Comparison of ENCODE assay signal across 2 cellular contexts in the genomic region with DNA sequence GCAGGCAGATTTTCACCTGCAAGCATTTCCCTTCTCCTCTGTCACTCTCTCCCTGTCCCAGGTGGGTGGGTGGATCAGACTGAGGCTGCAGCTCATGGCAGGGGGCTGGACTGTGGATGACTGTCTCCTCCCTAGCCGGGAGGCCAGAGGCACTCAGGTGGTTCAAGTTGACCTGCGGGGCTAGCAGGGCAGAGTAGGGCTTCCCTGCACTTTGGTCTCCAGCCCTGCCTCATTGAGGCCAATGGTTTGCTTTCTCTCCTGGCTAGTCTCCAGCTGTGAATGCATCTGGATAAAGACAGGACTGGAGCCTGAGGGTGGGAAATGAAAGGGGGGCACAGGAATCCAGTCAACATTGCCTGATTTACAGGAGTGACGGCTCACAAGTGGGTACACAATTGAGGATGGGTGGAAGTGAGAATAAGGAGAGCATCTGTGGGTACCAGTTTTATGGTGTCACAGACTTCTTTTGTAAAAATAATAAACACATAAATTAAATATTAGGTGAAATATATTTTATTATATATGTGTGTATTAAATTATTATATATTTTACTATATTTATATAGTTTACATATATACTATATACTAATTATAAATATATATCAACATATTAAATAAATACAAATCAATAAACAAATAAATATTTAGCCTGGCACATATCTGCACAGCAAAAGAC.
A peak's percentile ranks its signal among the peaks of the same experiment; 100 is the strongest.
TF ChIP-seq lines count a peak whose summit lies in the region.

No MANE protein-coding gene starts in this region.

TF ChIP-seq in WTC11, 78 proteins besides CTCF, POLR2A, EP300 and RAD21:
- TF ChIP-seq HMGA2 (CRISPR knock-in tag; IDR thresholded peaks at IDR 0.05) (peak; percentile 93), FOXP1 (CRISPR knock-in tag; IDR thresholded peaks at IDR 0.05; ENCODE audit: borderline replicate concordance) (no peak)

TF ChIP-seq in HepG2, 621 proteins besides CTCF, POLR2A, EP300 and RAD21 (continues in another document):
- no peak for TF ChIP-seq HOXA5 (CRISPR knock-in tag; IDR thresholded peaks at IDR 0.05)
- TF ChIP-seq GZF1 (CRISPR knock-in tag; IDR thresholded peaks at IDR 0.05), result no peak
- no peak for TF ChIP-seq BHLHE40 (IDR thresholded peaks at IDR 0.05; ENCODE audit: low read length)
- TF ChIP-seq ZMYM2 (CRISPR knock-in tag; IDR thresholded peaks at IDR 0.05), result no peak
- TF ChIP-seq ZBTB42 (CRISPR knock-in tag; IDR thresholded peaks at IDR 0.05), result peak; percentile 97
- no peak for TF ChIP-seq SMC3 (IDR thresholded peaks at IDR 0.05; ENCODE audit: low read length)
- TF ChIP-seq FOXA3 (CRISPR knock-in tag; IDR thresholded peaks at IDR 0.05), result peak; percentile 55
- TF ChIP-seq CREB1 (IDR thresholded peaks at IDR 0.05), result no peak
- TF ChIP-seq CREB1 (CRISPR knock-in tag; IDR thresholded peaks at IDR 0.05), result no peak
- no peak for TF ChIP-seq ZNF674 (CRISPR knock-in tag; IDR thresholded peaks at IDR 0.05; ENCODE audit: low read depth)
- no peak for TF ChIP-seq HDAC6 (IDR thresholded peaks at IDR 0.05; ENCODE audit: low read depth, low read length)
- TF ChIP-seq SETDB1 (CRISPR knock-in tag; IDR thresholded peaks at IDR 0.05; ENCODE audit: borderline replicate concordance), result no peak
- TF ChIP-seq, protein P1, sequence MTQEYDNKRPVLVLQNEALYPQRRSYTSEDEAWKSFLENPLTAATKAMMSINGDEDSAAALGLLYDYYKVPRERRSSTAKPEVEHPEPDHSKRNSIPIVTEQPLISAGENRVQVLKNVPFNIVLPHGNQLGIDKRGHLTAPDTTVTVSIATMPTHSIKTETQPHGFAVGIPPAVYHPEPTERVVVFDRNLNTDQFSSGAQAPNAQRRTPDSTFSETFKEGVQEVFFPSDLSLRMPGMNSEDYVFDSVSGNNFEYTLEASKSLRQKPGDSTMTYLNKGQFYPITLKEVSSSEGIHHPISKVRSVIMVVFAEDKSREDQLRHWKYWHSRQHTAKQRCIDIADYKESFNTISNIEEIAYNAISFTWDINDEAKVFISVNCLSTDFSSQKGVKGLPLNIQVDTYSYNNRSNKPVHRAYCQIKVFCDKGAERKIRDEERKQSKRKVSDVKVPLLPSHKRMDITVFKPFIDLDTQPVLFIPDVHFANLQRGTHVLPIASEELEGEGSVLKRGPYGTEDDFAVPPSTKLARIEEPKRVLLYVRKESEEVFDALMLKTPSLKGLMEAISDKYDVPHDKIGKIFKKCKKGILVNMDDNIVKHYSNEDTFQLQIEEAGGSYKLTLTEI (CRISPR knock-in tag; conservative IDR thresholded peaks at IDR 0.05), result no peak
- no peak for TF ChIP-seq ZNF678 (CRISPR knock-in tag; IDR thresholded peaks at IDR 0.05)
- TF ChIP-seq SNAPC2 (CRISPR knock-in tag; IDR thresholded peaks at IDR 0.05), result no peak
- TF ChIP-seq LCORL (IDR thresholded peaks at IDR 0.05), result no peak
- TF ChIP-seq LCORL (CRISPR knock-in tag; IDR thresholded peaks at IDR 0.05), result peak; percentile 76
- TF ChIP-seq ARID5B (CRISPR knock-in tag; IDR thresholded peaks at IDR 0.05), result peak; percentile 74
- TF ChIP-seq ZFP91 (CRISPR knock-in tag; IDR thresholded peaks at IDR 0.05; ENCODE audit: borderline replicate concordance), result no peak
- TF ChIP-seq DNMT1 (CRISPR knock-in tag; IDR thresholded peaks at IDR 0.05), result no peak
- TF ChIP-seq KLF9 (CRISPR knock-in tag; IDR thresholded peaks at IDR 0.05; ENCODE audit: low read depth), result no peak
- no peak for TF ChIP-seq ZFP36L2 (CRISPR knock-in tag; IDR thresholded peaks at IDR 0.05)
- no peak for TF ChIP-seq SRSF1 (optimal IDR thresholded peaks at IDR 0.05; ENCODE audit: low read depth, low read length)
- TF ChIP-seq, protein P2, sequence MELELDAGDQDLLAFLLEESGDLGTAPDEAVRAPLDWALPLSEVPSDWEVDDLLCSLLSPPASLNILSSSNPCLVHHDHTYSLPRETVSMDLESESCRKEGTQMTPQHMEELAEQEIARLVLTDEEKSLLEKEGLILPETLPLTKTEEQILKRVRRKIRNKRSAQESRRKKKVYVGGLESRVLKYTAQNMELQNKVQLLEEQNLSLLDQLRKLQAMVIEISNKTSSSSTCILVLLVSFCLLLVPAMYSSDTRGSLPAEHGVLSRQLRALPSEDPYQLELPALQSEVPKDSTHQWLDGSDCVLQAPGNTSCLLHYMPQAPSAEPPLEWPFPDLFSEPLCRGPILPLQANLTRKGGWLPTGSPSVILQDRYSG (CRISPR knock-in tag; IDR thresholded peaks at IDR 0.05), result no peak
- TF ChIP-seq, protein P3, sequence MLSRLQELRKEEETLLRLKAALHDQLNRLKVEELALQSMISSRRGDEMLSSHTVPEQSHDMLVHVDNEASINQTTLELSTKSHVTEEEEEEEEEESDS (CRISPR knock-in tag; IDR thresholded peaks at IDR 0.05; ENCODE audit: borderline replicate concordance), result no peak
- no peak for TF ChIP-seq RCOR2 (CRISPR knock-in tag; IDR thresholded peaks at IDR 0.05)
- peak; percentile 77 for TF ChIP-seq TEAD3 (CRISPR knock-in tag; optimal IDR thresholded peaks at IDR 0.05; ENCODE audit: borderline replicate concordance)
- TF ChIP-seq NCOA5 (CRISPR knock-in tag; IDR thresholded peaks at IDR 0.05), result no peak
- TF ChIP-seq, protein P4, sequence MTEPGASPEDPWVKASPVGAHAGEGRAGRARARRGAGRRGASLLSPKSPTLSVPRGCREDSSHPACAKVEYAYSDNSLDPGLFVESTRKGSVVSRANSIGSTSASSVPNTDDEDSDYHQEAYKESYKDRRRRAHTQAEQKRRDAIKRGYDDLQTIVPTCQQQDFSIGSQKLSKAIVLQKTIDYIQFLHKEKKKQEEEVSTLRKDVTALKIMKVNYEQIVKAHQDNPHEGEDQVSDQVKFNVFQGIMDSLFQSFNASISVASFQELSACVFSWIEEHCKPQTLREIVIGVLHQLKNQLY (CRISPR knock-in tag; IDR thresholded peaks at IDR 0.05), result no peak
- no peak for TF ChIP-seq ZNF12 (CRISPR knock-in tag; IDR thresholded peaks at IDR 0.05)
- no peak; the same call in 1 of the 2 replicates for TF ChIP-seq ZNF543 (CRISPR knock-in tag; IDR thresholded peaks at IDR 0.05)
- no peak for TF ChIP-seq FOXJ3 (CRISPR knock-in tag; IDR thresholded peaks at IDR 0.05; ENCODE audit: borderline replicate concordance)
- no peak for TF ChIP-seq GTF2F1 (IDR thresholded peaks at IDR 0.05; ENCODE audit: low read length)
- TF ChIP-seq NR2F6 (IDR thresholded peaks at IDR 0.05), result peak; percentile 76
- peak; percentile 83 for TF ChIP-seq NR2F6 (CRISPR knock-in tag; IDR thresholded peaks at IDR 0.05)
- TF ChIP-seq ZNF788 (CRISPR knock-in tag; IDR thresholded peaks at IDR 0.05; ENCODE audit: borderline replicate concordance), result no peak; the same call in 1 of the 2 replicates
- no peak for TF ChIP-seq ZNF891 (CRISPR knock-in tag; IDR thresholded peaks at IDR 0.05)
- TF ChIP-seq ZBTB38 (CRISPR knock-in tag; IDR thresholded peaks at IDR 0.05), result no peak
- TF ChIP-seq GTF3A (CRISPR knock-in tag; conservative IDR thresholded peaks at IDR 0.05), result no peak
- TF ChIP-seq SPEN (CRISPR knock-in tag; IDR thresholded peaks at IDR 0.05; ENCODE audit: low read depth), result peak; percentile 47; the same call in 1 of the 2 replicates
- no peak for TF ChIP-seq FOXK2 (IDR thresholded peaks at IDR 0.05)
- TF ChIP-seq, protein P5, sequence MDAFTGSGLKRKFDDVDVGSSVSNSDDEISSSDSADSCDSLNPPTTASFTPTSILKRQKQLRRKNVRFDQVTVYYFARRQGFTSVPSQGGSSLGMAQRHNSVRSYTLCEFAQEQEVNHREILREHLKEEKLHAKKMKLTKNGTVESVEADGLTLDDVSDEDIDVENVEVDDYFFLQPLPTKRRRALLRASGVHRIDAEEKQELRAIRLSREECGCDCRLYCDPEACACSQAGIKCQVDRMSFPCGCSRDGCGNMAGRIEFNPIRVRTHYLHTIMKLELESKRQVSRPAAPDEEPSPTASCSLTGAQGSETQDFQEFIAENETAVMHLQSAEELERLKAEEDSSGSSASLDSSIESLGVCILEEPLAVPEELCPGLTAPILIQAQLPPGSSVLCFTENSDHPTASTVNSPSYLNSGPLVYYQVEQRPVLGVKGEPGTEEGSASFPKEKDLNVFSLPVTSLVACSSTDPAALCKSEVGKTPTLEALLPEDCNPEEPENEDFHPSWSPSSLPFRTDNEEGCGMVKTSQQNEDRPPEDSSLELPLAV (CRISPR knock-in tag; conservative IDR thresholded peaks at IDR 0.05; ENCODE audit: low read depth), result no peak
- no peak for TF ChIP-seq MTF2 (CRISPR knock-in tag; IDR thresholded peaks at IDR 0.05; ENCODE audit: borderline replicate concordance)
- TF ChIP-seq SRSF4 (IDR thresholded peaks at IDR 0.05; ENCODE audit: low read depth, low read length, poor library complexity, severe bottlenecking), result no peak
- TF ChIP-seq HES4 (CRISPR knock-in tag; IDR thresholded peaks at IDR 0.05; ENCODE audit: borderline replicate concordance), result no peak
- no peak for TF ChIP-seq ZNF260 (CRISPR knock-in tag; IDR thresholded peaks at IDR 0.05; ENCODE audit: borderline replicate concordance, low read depth)
- TF ChIP-seq FOXK1 (CRISPR knock-in tag; IDR thresholded peaks at IDR 0.05; ENCODE audit: borderline replicate concordance, low read depth), result no peak
- TF ChIP-seq ZSCAN29 (CRISPR knock-in tag; conservative IDR thresholded peaks at IDR 0.05), result no peak
- TF ChIP-seq ZNF639 (CRISPR knock-in tag; conservative IDR thresholded peaks at IDR 0.05), result no peak
- no peak for TF ChIP-seq ATF7 (IDR thresholded peaks at IDR 0.05)
- TF ChIP-seq ATF7 (CRISPR knock-in tag; IDR thresholded peaks at IDR 0.05), result no peak
- no peak for TF ChIP-seq EZH2 (conservative IDR thresholded peaks at IDR 0.05; ENCODE audit: low read depth, low read length)
- no peak for TF ChIP-seq ZNF597 (CRISPR knock-in tag; IDR thresholded peaks at IDR 0.05)
- TF ChIP-seq, protein P6, sequence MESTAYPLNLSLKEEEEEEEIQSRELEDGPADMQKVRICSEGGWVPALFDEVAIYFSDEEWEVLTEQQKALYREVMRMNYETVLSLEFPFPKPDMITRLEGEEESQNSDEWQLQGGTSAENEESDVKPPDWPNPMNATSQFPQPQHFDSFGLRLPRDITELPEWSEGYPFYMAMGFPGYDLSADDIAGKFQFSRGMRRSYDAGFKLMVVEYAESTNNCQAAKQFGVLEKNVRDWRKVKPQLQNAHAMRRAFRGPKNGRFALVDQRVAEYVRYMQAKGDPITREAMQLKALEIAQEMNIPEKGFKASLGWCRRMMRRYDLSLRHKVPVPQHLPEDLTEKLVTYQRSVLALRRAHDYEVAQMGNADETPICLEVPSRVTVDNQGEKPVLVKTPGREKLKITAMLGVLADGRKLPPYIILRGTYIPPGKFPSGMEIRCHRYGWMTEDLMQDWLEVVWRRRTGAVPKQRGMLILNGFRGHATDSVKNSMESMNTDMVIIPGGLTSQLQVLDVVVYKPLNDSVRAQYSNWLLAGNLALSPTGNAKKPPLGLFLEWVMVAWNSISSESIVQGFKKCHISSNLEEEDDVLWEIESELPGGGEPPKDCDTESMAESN (CRISPR knock-in tag; conservative IDR thresholded peaks at IDR 0.05), result 0 out of 2 replicates have a peak, but pooled peaks have one; percentile 26
